22 cellular contexts compared by ENCODE assay signal in the genomic region with DNA sequence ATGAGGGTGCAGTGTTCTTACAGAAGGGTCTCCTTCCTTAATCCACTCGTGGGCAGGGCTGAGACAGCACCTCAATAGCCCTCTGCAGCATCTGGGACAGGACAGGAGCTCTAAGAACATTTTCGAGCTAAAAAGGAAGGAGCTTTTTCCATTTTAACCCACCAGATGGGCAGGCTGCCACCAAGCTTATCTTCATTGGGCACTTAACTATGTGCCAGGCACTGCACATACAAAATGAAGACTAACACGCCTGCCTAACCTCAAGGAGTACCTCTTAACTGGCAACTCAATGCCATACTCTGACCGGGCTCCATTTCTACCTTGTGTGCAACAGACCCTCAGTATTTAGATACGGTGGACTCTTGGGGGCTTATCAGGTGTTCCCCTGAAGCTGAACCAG. TPM values are rescaled to one million over a fixed set of nuclear protein-coding genes. Genes with fewer than 3 reads are reported as not detected.
A peak's percentile ranks its signal among the peaks of the same experiment; 100 is the strongest.
DNase-seq lines count a peak whose midpoint lies in the region; ATAC-seq and TF ChIP-seq lines count a peak whose summit lies in the region.
"Had no signal": no experiment of that assay in that cellular context is flagged by ENCODE, and none has a peak within 500 bp of the region (broad histone marks: within the 10 kb centered on the region; RNA-seq: fewer than 3 reads in every experiment).

No MANE protein-coding gene starts in this region.

- H3K9me3 Mint-ChIP-seq in activated naive CD4-positive, alpha-beta T cell treated with anti-CD3 and anti-CD28 coated beads, Interleukin-2, amount 50 U/mL, for 24 hours = no peaks in the 10 kb centered on the region
- no peaks in the 10 kb centered on the region for H3K9me3 Mint-ChIP-seq in GM23338
- no peaks in the 10 kb centered on the region for H3K9me3 Mint-ChIP-seq in brain
- no peaks in the 10 kb centered on the region for H3K9me3 Mint-ChIP-seq in neural progenitor cell
- H3K9me3 Mint-ChIP-seq: naive B cell; T-helper 2 cell treated with Interferon-gamma antibody and Interleukin-4, amounts not matched to agents 5 μg/mL and 100 μg/mL, for 36 hours had no signal

- H3K4me3 Mint-ChIP-seq in activated naive CD4-positive, alpha-beta T cell treated with anti-CD3 and anti-CD28 coated beads, Interleukin-2, amount 50 U/mL, for 24 hours = no peak overlapping the region
- H3K4me3 Mint-ChIP-seq in GM23338 (no peak overlapping the region), brain (peak overlapping the region in 2 of 5 experiments; percentile 45 to 76), neural progenitor cell (peak overlapping the region; percentile 55)
- H3K4me3 Mint-ChIP-seq: T-helper 2 cell treated with Interferon-gamma antibody and Interleukin-4, amounts not matched to agents 5 μg/mL and 100 μg/mL, for 36 hours had no signal

- H3K79me2 ChIP-seq in GM23338 (replicated peaks; ENCODE audit: insufficient read depth) (peaks cover 100% of the 10 kb centered on the region), neural progenitor cell (ENCODE audit: low read depth) (peaks cover 100% of the 10 kb centered on the region)

- H3K27ac Mint-ChIP-seq in activated naive CD4-positive, alpha-beta T cell treated with anti-CD3 and anti-CD28 coated beads, Interleukin-2, amount 50 U/mL, for 24 hours = peak overlapping the region; percentile 17
- H3K27ac Mint-ChIP-seq in GM23338 = no peak overlapping the region; the same call in 1 of the 2 replicates
- H3K27ac Mint-ChIP-seq in brain = peak overlapping the region in 4 of 5 experiments; percentile 68 to 98 (median 88)
- H3K27ac Mint-ChIP-seq in neural progenitor cell = peak overlapping the region; percentile 66

- H3K27me3 Mint-ChIP-seq in activated naive CD4-positive, alpha-beta T cell treated with anti-CD3 and anti-CD28 coated beads, Interleukin-2, amount 50 U/mL, for 24 hours = no peaks in the 10 kb centered on the region
- peaks cover 25% of the 10 kb centered on the region for H3K27me3 Mint-ChIP-seq in GM23338 (ENCODE audit: insufficient read depth, low read depth, poor library complexity)
- no peaks in the 10 kb centered on the region for H3K27me3 Mint-ChIP-seq in brain
- H3K27me3 Mint-ChIP-seq in neural progenitor cell (ENCODE audit: insufficient read depth, low read depth) = peaks cover 7% of the 10 kb centered on the region
- H3K27me3 Mint-ChIP-seq: naive B cell had no signal

- H3K27me3 ChIP-seq in GM23338 (ENCODE audit: insufficient read depth) (no peaks in the 10 kb centered on the region), neural progenitor cell (no peaks in the 10 kb centered on the region)
- H3K27me3 ChIP-seq: Peyer's patch, sigmoid colon, SJSA1, suprapubic skin had no signal

- no peak overlapping the region for H2AFZ ChIP-seq in GM23338
- no peak overlapping the region for H2AFZ ChIP-seq in neural progenitor cell (replicated peaks)

- H4K20me1 ChIP-seq in GM23338 (replicated peaks; ENCODE audit: insufficient read depth) (peaks cover 51% of the 10 kb centered on the region), neural progenitor cell (ENCODE audit: low read depth) (peaks cover 100% of the 10 kb centered on the region)

- no peak for ATAC-seq in GM23338
- ATAC-seq: activated CD4-positive, CD25-positive, alpha-beta regulatory T cell treated with anti-CD3 and anti-CD28 coated beads, Interleukin-2, amount 50 U/mL, for 24 hours; HCT116 had no signal

- no peak overlapping the region for H3K9ac ChIP-seq in neural progenitor cell

- TF ChIP-seq CTCF in GM23338 (conservative IDR thresholded peaks at IDR 0.05; ENCODE audit: low read depth in 2 of 2) (no peak), brain (conservative IDR thresholded peaks at IDR 0.05) (no peak), neural progenitor cell (IDR thresholded peaks at IDR 0.05) (no peak)

- H3K4me2 ChIP-seq in GM23338 (0 out of 2 replicates have a peak overlapping the region, but pooled peaks have one; percentile 61), neural progenitor cell (no peak overlapping the region)

- no peak for DNase-seq in activated naive CD4-positive, alpha-beta T cell (lab: John Stamatoyannopoulos, UW)
- DNase-seq in GM23338 (ENCODE audit: low spot score) (no peak), neural progenitor cell (ENCODE audit: low spot score) (no peak), RPMI8226 (no peak), NCI-H1436 (lab: John Stamatoyannopoulos, UW) (no peak), HuH-7 (ENCODE audit: low spot score) (no peak)
- DNase-seq: DMS153, KG1, mesenchymal stem cell, naive B cell, NCI-H2171, Peyer's patch, sigmoid colon had no signal

- no peaks in the 10 kb centered on the region for H3K36me3 Mint-ChIP-seq in activated naive CD4-positive, alpha-beta T cell treated with anti-CD3 and anti-CD28 coated beads, Interleukin-2, amount 50 U/mL, for 24 hours
- H3K36me3 Mint-ChIP-seq in GM23338 (ENCODE audit: low read depth) = peaks cover 10% of the 10 kb centered on the region
- peaks cover 14% of the 10 kb centered on the region for H3K36me3 Mint-ChIP-seq in brain
- peaks cover 6% of the 10 kb centered on the region for H3K36me3 Mint-ChIP-seq in neural progenitor cell
- H3K36me3 Mint-ChIP-seq: naive B cell had no signal

- H3K4me1 ChIP-seq in GM23338 (ENCODE audit: insufficient read depth) (peaks cover 80% of the 10 kb centered on the region), neural progenitor cell (peaks cover 65% of the 10 kb centered on the region)

- H3K9me3 ChIP-seq in neural progenitor cell (ENCODE audit: low read depth) = no peaks in the 10 kb centered on the region
- H3K9me3 ChIP-seq: Peyer's patch, sigmoid colon, SJSA1, suprapubic skin had no signal

- no peak overlapping the region for H3K4me3 ChIP-seq in GM23338
- no peak overlapping the region for H3K4me3 ChIP-seq in neural progenitor cell
- H3K4me3 ChIP-seq: coronary artery, Peyer's patch, sigmoid colon, SJSA1, suprapubic skin had no signal

- H3K36me3 ChIP-seq in GM23338 (ENCODE audit: insufficient read depth) (no peaks in the 10 kb centered on the region), neural progenitor cell (no peaks in the 10 kb centered on the region)
- H3K36me3 ChIP-seq: sigmoid colon, suprapubic skin had no signal

- no peaks in the 10 kb centered on the region for H3K9me2 ChIP-seq in GM23338 (ENCODE audit: insufficient read depth)

- H3K27ac ChIP-seq in GM23338 (ENCODE audit: low read depth) = peak overlapping the region; percentile 55; the same call in 1 of the 2 replicates
- H3K27ac ChIP-seq in neural progenitor cell = no peak overlapping the region
- H3K27ac ChIP-seq: C4-2B, coronary artery, Peyer's patch, SJSA1, suprapubic skin had no signal

- H3K4me1 Mint-ChIP-seq in activated naive CD4-positive, alpha-beta T cell treated with anti-CD3 and anti-CD28 coated beads, Interleukin-2, amount 50 U/mL, for 24 hours = peaks cover 90% of the 10 kb centered on the region
- H3K4me1 Mint-ChIP-seq in GM23338 (peaks cover 89% of the 10 kb centered on the region), brain (peaks cover 100% of the 10 kb centered on the region), neural progenitor cell (peaks cover 94% of the 10 kb centered on the region)

- H3F3A ChIP-seq in GM23338 (replicated peaks; ENCODE audit: low read depth) (peaks cover 2% of the 10 kb centered on the region; the same call in 1 of the 2 replicates), neural progenitor cell (ENCODE audit: low read depth) (peaks cover 42% of the 10 kb centered on the region)

RNA-seq across cellular contexts. Expression of a gene that starts 48.2 kb away (rescaled TPM):
- total RNA-seq in GM23338 (2014; rRNA removed; shearing (Covaris generic)) = 47.4 and 59.5 TPM in 2 replicates
- polyA plus RNA-seq in GM23338 (2016; fragmentation: Nextera tagmentation; extraction: Ambion mirVana) = 68.6 and 82.3 TPM in 2 replicates
- 197 TPM for polyA plus RNA-seq in brain (ENCODE audit: insufficient read depth, low read depth, low replicate concordance)
- 53.0 and 86.1 TPM in 2 replicates for total RNA-seq in neural progenitor cell (ENCODE audit: low replicate concordance)
